In genomic region chr6:12963566-12963965, GRCh38 we compare ENCODE assay signal across 21 cellular contexts.
DNase-seq lines count a peak whose midpoint lies in the region; ATAC-seq and TF ChIP-seq lines count a peak whose summit lies in the region.
"Had no signal": no experiment of that assay in that cellular context is flagged by ENCODE, and none has a peak within 500 bp of the region (broad histone marks: within the 10 kb centered on the region; RNA-seq: fewer than 3 reads in every experiment).

No MANE protein-coding gene starts in this region.

- no peak overlapping the region for H3K9ac ChIP-seq in BLaER1
- H3K9ac ChIP-seq in Loucy (ENCODE audit: low read depth, low read length, poor library complexity, severe bottlenecking), result peak overlapping the region; percentile 1
- H3K9ac ChIP-seq in mammary epithelial cell (ENCODE audit: insufficient read depth, low read length), result no peak overlapping the region

- H3F3A ChIP-seq in Loucy (ENCODE audit: low read depth), result no peaks in the 10 kb centered on the region

- no peaks in the 10 kb centered on the region for H3K36me3 ChIP-seq in BLaER1
- no peaks in the 10 kb centered on the region for H3K36me3 ChIP-seq in Loucy (ENCODE audit: insufficient read depth, low read length)
- H3K36me3 ChIP-seq in lung (ENCODE audit: control insufficient read depth in 2 of 2, insufficient read depth in 2 of 2, low read length in 2 of 2), result peaks cover 0 to 2% of the 10 kb centered on the region in 2 donors
- H3K36me3 ChIP-seq in mammary epithelial cell (ENCODE audit: insufficient read depth, low read length), result no peaks in the 10 kb centered on the region
- H3K36me3 ChIP-seq: suprapubic skin had no signal

- H2AFZ ChIP-seq in Loucy (ENCODE audit: low read length), result peak overlapping the region; percentile 68; the same call in 1 of the 2 replicates
- no peak overlapping the region for H2AFZ ChIP-seq in mammary epithelial cell (ENCODE audit: low read depth, low read length)
- H2AFZ ChIP-seq: PC-9 had no signal

- in situ Hi-C loops in mammary epithelial cell (cut with MboI; ENCODE audit: low sequenced_read_pairs in 2 of 2), result no loop called here

- peaks cover 62% of the 10 kb centered on the region for H3K4me1 Mint-ChIP-seq in endothelial cell (ENCODE audit: unreplicated experiment)

- H3K36me3 Mint-ChIP-seq in endothelial cell (ENCODE audit: low read depth, unreplicated experiment), result peaks cover 3% of the 10 kb centered on the region
- H3K36me3 Mint-ChIP-seq: CD4-positive, CD25-positive, alpha-beta regulatory T cell; mesothelial cell of epicardium had no signal

- no peaks in the 10 kb centered on the region for H3K9me3 Mint-ChIP-seq in endothelial cell (ENCODE audit: unreplicated experiment)
- H3K9me3 Mint-ChIP-seq: mesothelial cell of epicardium, neural crest cell had no signal

- H3K9me3 ChIP-seq in BLaER1, result no peaks in the 10 kb centered on the region
- no peaks in the 10 kb centered on the region for H3K9me3 ChIP-seq in Loucy (ENCODE audit: insufficient read depth, low read depth, low read length)
- no peaks in the 10 kb centered on the region for H3K9me3 ChIP-seq in lung (ENCODE audit: control insufficient read depth in 2 of 2, insufficient read depth in 1 of 2, low read length in 1 of 2)
- H3K9me3 ChIP-seq in mammary epithelial cell (replicated peaks; ENCODE audit: insufficient read depth, low read length), result no peaks in the 10 kb centered on the region
- H3K9me3 ChIP-seq: suprapubic skin had no signal

- no peaks in the 10 kb centered on the region for H3K79me2 ChIP-seq in Loucy (ENCODE audit: insufficient read depth, low read length)
- H3K79me2 ChIP-seq in mammary epithelial cell (ENCODE audit: insufficient read depth, low read length), result no peaks in the 10 kb centered on the region

- H3K27ac ChIP-seq in BLaER1, result no peak overlapping the region
- H3K27ac ChIP-seq in lung (ENCODE audit: low read depth in 1 of 2, low read length in 1 of 2), result peak overlapping the region; percentile 63 to 89
- no peak overlapping the region for H3K27ac ChIP-seq in mammary epithelial cell (ENCODE audit: insufficient read depth, low read depth, low read length)
- H3K27ac ChIP-seq: PC-9, suprapubic skin had no signal

- H4K20me1 ChIP-seq in BLaER1 (no peaks in the 10 kb centered on the region), Loucy (ENCODE audit: insufficient read depth, low read length, poor library complexity, severe bottlenecking) (no peaks in the 10 kb centered on the region), mammary epithelial cell (ENCODE audit: insufficient read depth, low read length) (no peaks in the 10 kb centered on the region)

- dilution Hi-C loops in mammary epithelial cell (cut with HindIII; ENCODE audit: low sequenced_read_pairs), result loop anchor here (5.0 kb wide), 1 partner anchor 104 kb away; no protein-coding TSS in a partner anchor

- no TSS peak for BruUV-seq in mammary epithelial cell (replicated peaks; lab: Mats Ljungman, UMichigan)

- TF ChIP-seq CTCF in Loucy (conservative IDR thresholded peaks at IDR 0.05; ENCODE audit: low read length), result no peak
- no peak for TF ChIP-seq CTCF in endothelial cell (IDR thresholded peaks at IDR 0.05; ENCODE audit: unreplicated experiment)
- TF ChIP-seq CTCF in lung (IDR thresholded peaks at IDR 0.05; ENCODE audit: control extremely low read depth, extremely low read depth), result no peak
- no peak for TF ChIP-seq CTCF in mammary epithelial cell (conservative IDR thresholded peaks at IDR 0.05 in 1 of 2, IDR thresholded peaks at IDR 0.05 in 1 of 2; ENCODE audit: extremely low read depth in 1 of 2, insufficient read depth in 1 of 2, low read depth in 1 of 2, low read length in 2 of 2)

- no peak for DNase-seq in endothelial cell (ENCODE audit: low spot score)
- peak; percentile 59 for DNase-seq in lung (ENCODE audit: low spot score)
- DNase-seq in mammary epithelial cell, result no peak
- DNase-seq: activated CD4-positive, alpha-beta T cell treated with anti-CD3 and anti-CD28 coated beads for 4 hours; activated naive CD4-positive, alpha-beta T cell treated with anti-CD3 and anti-CD28 coated beads, Interleukin-2, amount 50 U/mL, for 16 hours; CD4-positive, CD25-positive, alpha-beta regulatory T cell; MM.1S; NCI-H345; NCI-H774; PC-9; posterior cingulate gyrus; SIG-M5 had no signal

- no peaks in the 10 kb centered on the region for H3K27me3 Mint-ChIP-seq in endothelial cell (ENCODE audit: unreplicated experiment)

- H3K4me1 ChIP-seq in BLaER1 (peaks cover 12% of the 10 kb centered on the region), Loucy (ENCODE audit: insufficient read depth, low read length, poor library complexity, severe bottlenecking) (peaks cover 18% of the 10 kb centered on the region), lung (ENCODE audit: control insufficient read depth in 2 of 2, insufficient read depth in 2 of 2, low read length in 2 of 2) (peaks cover 5 to 22% of the 10 kb centered on the region in 2 donors), mammary epithelial cell (ENCODE audit: insufficient read depth, low read length) (no peaks in the 10 kb centered on the region)

- CTCF ChIA-PET in mammary epithelial cell (lab: Charles Lee; ENCODE audit: low non-redundant PET), result no interaction called here

- H3K27ac Mint-ChIP-seq in endothelial cell (ENCODE audit: unreplicated experiment), result peak overlapping the region; percentile 82
- H3K27ac Mint-ChIP-seq: CD4-positive, CD25-positive, alpha-beta regulatory T cell; mesothelial cell of epicardium had no signal

- H3K4me3 Mint-ChIP-seq in endothelial cell (ENCODE audit: unreplicated experiment), result no peak overlapping the region
- H3K4me3 Mint-ChIP-seq: CD4-positive, CD25-positive, alpha-beta regulatory T cell; mesothelial cell of epicardium; neural crest cell had no signal

- WGBS in lung, 2 donors, result 34 to 41% methylated on average over 4 of the region's 4 CpGs
- WGBS in mammary epithelial cell (ENCODE audit: low coverage, missing lambda C conversion rate), result 33% methylated on average over 4 of the region's 4 CpGs

- no peak overlapping the region for H3K4me3 ChIP-seq in BLaER1
- no peak overlapping the region for H3K4me3 ChIP-seq in Loucy (ENCODE audit: low read length, poor library complexity, severe bottlenecking)
- no peak overlapping the region for H3K4me3 ChIP-seq in lung
- no peak overlapping the region for H3K4me3 ChIP-seq in mammary epithelial cell (replicated peaks in 1 of 3; ENCODE audit: insufficient read depth in 1 of 3, low read depth in 2 of 3, low read length in 3 of 3)
- H3K4me3 ChIP-seq: K562, PC-9, suprapubic skin had no signal

- no peaks in the 10 kb centered on the region for H3K9me2 ChIP-seq in Loucy (replicated peaks; ENCODE audit: low read depth, low read length)

- H3K27me3 ChIP-seq in BLaER1 (peaks cover under 1% of the 10 kb centered on the region; the same call in 1 of the 2 replicates), Loucy (ENCODE audit: insufficient read depth, low read length, poor library complexity, severe bottlenecking) (no peaks in the 10 kb centered on the region), lung (ENCODE audit: control insufficient read depth, insufficient read depth) (no peaks in the 10 kb centered on the region), mammary epithelial cell (ENCODE audit: insufficient read depth, low read length) (no peaks in the 10 kb centered on the region)
- H3K27me3 ChIP-seq: suprapubic skin had no signal

- intact Hi-C loops in mammary epithelial cell (cut with micrococcal nuclease), result no loop called here

- ATAC-seq in lung (ENCODE audit: insufficient read depth, low FRiP score) (peak; percentile 21), HG02885 (IDR thresholded peaks at IDR 0.05; ENCODE audit: poor library complexity, unreplicated experiment) (no peak), GM21515 (IDR thresholded peaks at IDR 0.05; ENCODE audit: unreplicated experiment) (no peak), GM19395 (IDR thresholded peaks at IDR 0.05; ENCODE audit: unreplicated experiment) (no peak)
- ATAC-seq: K562 had no signal

- peak overlapping the region; percentile 49 for H3K4me2 ChIP-seq in BLaER1
- no peak overlapping the region for H3K4me2 ChIP-seq in Loucy (ENCODE audit: low read depth, low read length, poor library complexity, severe bottlenecking)
- H3K4me2 ChIP-seq in mammary epithelial cell (ENCODE audit: insufficient read depth, low read depth, low read length), result no peak overlapping the region
- H3K4me2 ChIP-seq: PC-9 had no signal

Comparison
In these comparisons a context has a peak if more than half of its experiments do, and no peak if none do; other contexts are left out.
1. H3K27ac ChIP-seq: peak in lung (2 of 2); none in BLaER1 (single experiment) and mammary epithelial cell (single experiment).